Comparison of ENCODE assay signal across 8 cellular contexts in the genomic region with DNA sequence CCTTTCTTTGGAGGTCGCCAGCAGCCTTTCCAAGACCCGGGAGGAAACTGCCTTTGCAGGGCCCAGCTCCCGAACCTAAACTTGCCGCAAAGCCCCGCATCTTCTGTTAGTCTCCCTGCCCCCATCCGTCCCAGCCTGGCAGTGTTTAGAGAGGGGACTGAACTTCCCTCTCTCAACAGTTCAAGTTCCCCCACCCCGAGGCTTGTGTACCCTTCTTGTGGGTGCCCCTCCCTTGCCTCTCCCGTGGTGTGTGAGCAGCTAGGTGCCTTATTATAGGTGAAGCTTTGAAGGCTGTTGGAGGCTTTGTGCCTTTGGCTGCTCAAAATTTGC. TPM values are rescaled to one million over a fixed set of nuclear protein-coding genes. Genes with fewer than 3 reads are reported as not detected.
DNase-seq lines count a peak whose midpoint lies in the region; ATAC-seq, FAIRE-seq and TF ChIP-seq lines count a peak whose summit lies in the region.

No MANE protein-coding gene starts in this region.

- ATAC-seq in body of pancreas, result no peak
- ATAC-seq in HG03025 (IDR thresholded peaks at IDR 0.05; ENCODE audit: low FRiP score, unreplicated experiment), result no peak

- peak overlapping the region; percentile 3 to 44 for H3K4ac ChIP-seq in mesenchymal stem cell (ENCODE audit: low read depth in 1 of 2, low read length in 2 of 2)

- peak overlapping the region in 1 of 2 experiments; percentile 35 for H2BK12ac ChIP-seq in mesenchymal stem cell (ENCODE audit: low read length in 2 of 2)

- peak overlapping the region; percentile 80; the same call in 1 of the 2 replicates for H2AFZ ChIP-seq in MM.1S (ENCODE audit: low read length)
- H2AFZ ChIP-seq in mesenchymal stem cell (ENCODE audit: low read depth, low read length), result peak overlapping the region; percentile 36

- no peaks in the 10 kb centered on the region for H3K27me3 ChIP-seq in CD8-positive, alpha-beta memory T cell (ENCODE audit: insufficient read depth, low read length, poor library complexity, severe bottlenecking)
- H3K27me3 ChIP-seq in MM.1S (replicated peaks; ENCODE audit: insufficient read depth, low read length), result peaks cover 22% of the 10 kb centered on the region
- H3K27me3 ChIP-seq in body of pancreas, result peaks cover 0 to 4% of the 10 kb centered on the region in 2 donors
- peaks cover 6 to 42% of the 10 kb centered on the region in 2 experiments for H3K27me3 ChIP-seq in mesenchymal stem cell (ENCODE audit: control insufficient read depth in 1 of 2, insufficient read depth in 1 of 2, low read length in 2 of 2)
- no peaks in the 10 kb centered on the region for H3K27me3 ChIP-seq in vagina

- H3K4me1 ChIP-seq in CD8-positive, alpha-beta memory T cell (ENCODE audit: insufficient read depth, low read length), result peaks cover 54% of the 10 kb centered on the region
- H3K4me1 ChIP-seq in MM.1S (ENCODE audit: low read length) (no peaks in the 10 kb centered on the region), body of pancreas (peaks cover 28% of the 10 kb centered on the region), mesenchymal stem cell (ENCODE audit: control insufficient read depth, insufficient read depth, low read depth, low read length) (peaks cover 28% of the 10 kb centered on the region), vagina (peaks cover 59% of the 10 kb centered on the region)

- H3K9ac ChIP-seq in MM.1S (ENCODE audit: low read length), result no peak overlapping the region; the same call in 1 of the 2 replicates
- H3K9ac ChIP-seq in mesenchymal stem cell (ENCODE audit: low read length), result peak overlapping the region; percentile 87

- POLR2A ChIA-PET in CD8-positive, alpha-beta memory T cell (lab: Charles Lee), result interaction anchor here (1.0 to 4.7 kb wide), 11 partner anchors 10 to 271 kb away, joined by 3 to 83 read pairs (median 15); partner anchors contain the start of genes LCLAT1 and YPEL5

- peak overlapping the region; percentile 97 for H3K27ac ChIP-seq in CD8-positive, alpha-beta memory T cell (ENCODE audit: low read depth, low read length)
- H3K27ac ChIP-seq in MM.1S (ENCODE audit: low read length), result no peak overlapping the region
- H3K27ac ChIP-seq in body of pancreas, result peak overlapping the region in 2 of 4 donors; percentile 39 to 58
- H3K27ac ChIP-seq in mesenchymal stem cell (ENCODE audit: low read length, poor library complexity, severe bottlenecking), result no peak overlapping the region
- H3K27ac ChIP-seq in vagina, result peak overlapping the region; percentile 79

- intact Hi-C loops in body of pancreas (cut with DNase I), result no loop called here
- intact Hi-C loops in vagina (cut with DNase I), result loop anchor here (10.0 kb wide), 1 partner anchor 212 kb away; the partner anchor contains the start of gene LCLAT1
- intact Hi-C loops in posterior cingulate gyrus (cut with DNase I), result no loop called here

- peak overlapping the region; percentile 96 for H3K4me2 ChIP-seq in MM.1S (ENCODE audit: low read depth, low read length)
- H3K4me2 ChIP-seq in mesenchymal stem cell (ENCODE audit: low read length, poor library complexity, severe bottlenecking), result peak overlapping the region; percentile 95

- peaks cover 9 to 49% (median 10%) of the 10 kb centered on the region in 3 donors for H3K36me3 Mint-ChIP-seq in CD8-positive, alpha-beta memory T cell

- peaks cover 28% of the 10 kb centered on the region for H3K36me3 ChIP-seq in CD8-positive, alpha-beta memory T cell (ENCODE audit: insufficient read depth, low read length)
- H3K36me3 ChIP-seq in MM.1S (replicated peaks; ENCODE audit: insufficient read depth, low read length), result no peaks in the 10 kb centered on the region
- H3K36me3 ChIP-seq in body of pancreas (replicated peaks in 1 of 2; ENCODE audit: insufficient read depth in 1 of 2, low read depth in 2 of 2), result no peaks in the 10 kb centered on the region
- H3K36me3 ChIP-seq in mesenchymal stem cell (ENCODE audit: control insufficient read depth in 1 of 2, insufficient read depth in 2 of 2, low read depth in 1 of 2, low read length in 2 of 2), result peaks cover 15 to 17% of the 10 kb centered on the region in 2 experiments
- H3K36me3 ChIP-seq in vagina, result no peaks in the 10 kb centered on the region

- no peak overlapping the region for H3K14ac ChIP-seq in mesenchymal stem cell (ENCODE audit: low read length in 2 of 2)

- WGBS in body of pancreas, 2 donors, result 3 to 27% methylated on average over 7 to 8 of the region's 8 CpGs
- WGBS in mesenchymal stem cell, result 1% methylated on average over 7 of the region's 8 CpGs

- CTCF ChIA-PET in CD8-positive, alpha-beta memory T cell (lab: Charles Lee), result interaction anchor here (1.0 to 23.4 kb wide), 13 partner anchors 8 to 479 kb away, joined by 3 to 285 read pairs (median 11); partner anchors contain the start of genes LCLAT1 and YPEL5

- peak overlapping the region; percentile 88 to 96 (median 94) for H3K4me3 Mint-ChIP-seq in CD8-positive, alpha-beta memory T cell

- peak overlapping the region in 1 of 2 experiments; percentile 90 for H3K18ac ChIP-seq in mesenchymal stem cell (ENCODE audit: low read depth in 1 of 2, low read length in 2 of 2)

- H3K27ac Mint-ChIP-seq in CD8-positive, alpha-beta memory T cell, result peak overlapping the region; percentile 86 to 98 (median 94)

- H3K9me3 Mint-ChIP-seq in CD8-positive, alpha-beta memory T cell, result no peaks in the 10 kb centered on the region

- DNase-seq in CD8-positive, alpha-beta memory T cell, result peak in 4 of 5 donors; percentile 28 to 79 (median 63)
- DNase-seq in MM.1S (no peak), body of pancreas (no peak), mesenchymal stem cell (no peak), vagina (ENCODE audit: extremely low spot score in 2 of 2) (peak in 1 of 2 donors; percentile 89), posterior cingulate gyrus (no peak), urothelium cell line (ENCODE audit: low spot score) (no peak)

- peak overlapping the region; percentile 33 for H4K8ac ChIP-seq in mesenchymal stem cell (ENCODE audit: low read length)

- peaks cover 0 to 7% of the 10 kb centered on the region in 2 donors for H3K27me3 Mint-ChIP-seq in CD8-positive, alpha-beta memory T cell

- peaks cover 58 to 68% (median 65%) of the 10 kb centered on the region in 3 donors for H3K4me1 Mint-ChIP-seq in CD8-positive, alpha-beta memory T cell

- H3K79me1 ChIP-seq in mesenchymal stem cell (replicated peaks; ENCODE audit: low read length, poor library complexity, severe bottlenecking), result no peaks in the 10 kb centered on the region

- H2AK5ac ChIP-seq in mesenchymal stem cell (ENCODE audit: low read length, severe bottlenecking), result no peak overlapping the region

- TF ChIP-seq POLR2A in body of pancreas (IDR thresholded peaks at IDR 0.05) (no peak), vagina (IDR thresholded peaks at IDR 0.05) (no peak)

- no peaks in the 10 kb centered on the region for H3K9me2 ChIP-seq in MM.1S (replicated peaks; ENCODE audit: insufficient read depth, low read length)

- no peak for FAIRE-seq in urothelium cell line (lab: Jason Lieb, UNC)

- no peak overlapping the region for H2BK15ac ChIP-seq in mesenchymal stem cell (ENCODE audit: low read depth, poor library complexity, severe bottlenecking)

- H4K91ac ChIP-seq in mesenchymal stem cell (ENCODE audit: low read length), result no peak overlapping the region

- H3F3A ChIP-seq in MM.1S (ENCODE audit: insufficient read depth, low read length), result no peaks in the 10 kb centered on the region

- H3K4me3 ChIP-seq in CD8-positive, alpha-beta memory T cell (ENCODE audit: low read length), result peak overlapping the region; percentile 88
- H3K4me3 ChIP-seq in MM.1S (ENCODE audit: low read length), result peak overlapping the region; percentile 75
- H3K4me3 ChIP-seq in body of pancreas, result peak overlapping the region; percentile 4 to 50
- peak overlapping the region; percentile 80 to 85 for H3K4me3 ChIP-seq in mesenchymal stem cell (ENCODE audit: insufficient read depth in 1 of 2, low read depth in 1 of 2, low read length in 2 of 2)
- H3K4me3 ChIP-seq in vagina, result peak overlapping the region; percentile 58 to 93

- no peaks in the 10 kb centered on the region for H3K79me2 ChIP-seq in MM.1S (ENCODE audit: low read length)

- no peaks in the 10 kb centered on the region for H3K9me3 ChIP-seq in CD8-positive, alpha-beta memory T cell (ENCODE audit: low read length)
- H3K9me3 ChIP-seq in MM.1S (replicated peaks; ENCODE audit: insufficient read depth, low read length) (no peaks in the 10 kb centered on the region), body of pancreas (no peaks in the 10 kb centered on the region), mesenchymal stem cell (ENCODE audit: control insufficient read depth, low read length) (peaks cover 8% of the 10 kb centered on the region), vagina (no peaks in the 10 kb centered on the region)

- no peak overlapping the region for H2BK5ac ChIP-seq in mesenchymal stem cell (ENCODE audit: low read depth, low read length, poor library complexity, severe bottlenecking)

- H3K23ac ChIP-seq in mesenchymal stem cell (ENCODE audit: low read length in 2 of 2), result no peak overlapping the region

- H2BK120ac ChIP-seq in mesenchymal stem cell (ENCODE audit: low read depth, low read length), result peak overlapping the region; percentile 2

- H4K20me1 ChIP-seq in MM.1S (ENCODE audit: insufficient read depth, low read length), result no peaks in the 10 kb centered on the region

- TF ChIP-seq CTCF in MM.1S (IDR thresholded peaks at IDR 0.05; ENCODE audit: low read length), result no peak
- no peak for TF ChIP-seq CTCF in body of pancreas (IDR thresholded peaks at IDR 0.05)
- TF ChIP-seq CTCF in vagina (IDR thresholded peaks at IDR 0.05), result no peak

RNA-seq across cellular contexts. Expression of gene LBH, which starts 1.4 kb away (rescaled TPM):
- total RNA-seq in CD8-positive, alpha-beta memory T cell, result 100 to 1,000 TPM; 115 to 121 TPM
- 156 TPM for polyA plus RNA-seq in CD8-positive, alpha-beta memory T cell
- 10 to 100 TPM; 10.9 to 23.1 TPM for total RNA-seq in body of pancreas
- 76.4 TPM for polyA plus RNA-seq in mesenchymal stem cell (2013, experiment 1 of 2)
- 77.4 TPM for polyA plus RNA-seq in mesenchymal stem cell (2013, experiment 2 of 2)
- total RNA-seq in vagina, result 28.0 TPM

Comparison
In these comparisons a context has a peak if more than half of its experiments do, and no peak if none do; other contexts are left out.
1. DNase-seq: peak in CD8-positive, alpha-beta memory T cell (4 of 5); none in MM.1S (single experiment), body of pancreas (0 of 4), mesenchymal stem cell (single experiment), posterior cingulate gyrus (0 of 10) and urothelium cell line (single experiment).
2. H3K27ac ChIP-seq: peak in CD8-positive, alpha-beta memory T cell (single experiment) and vagina (single experiment); none in MM.1S (single experiment) and mesenchymal stem cell (single experiment).
3. H3K4me3 ChIP-seq: peak in every context shown above with its lines; median percentile 88 in CD8-positive, alpha-beta memory T cell; 82 in mesenchymal stem cell; 76 in vagina; 75 in MM.1S; 27 in body of pancreas.